Comparison of ENCODE assay signal across 8 cellular contexts in the genomic region with DNA sequence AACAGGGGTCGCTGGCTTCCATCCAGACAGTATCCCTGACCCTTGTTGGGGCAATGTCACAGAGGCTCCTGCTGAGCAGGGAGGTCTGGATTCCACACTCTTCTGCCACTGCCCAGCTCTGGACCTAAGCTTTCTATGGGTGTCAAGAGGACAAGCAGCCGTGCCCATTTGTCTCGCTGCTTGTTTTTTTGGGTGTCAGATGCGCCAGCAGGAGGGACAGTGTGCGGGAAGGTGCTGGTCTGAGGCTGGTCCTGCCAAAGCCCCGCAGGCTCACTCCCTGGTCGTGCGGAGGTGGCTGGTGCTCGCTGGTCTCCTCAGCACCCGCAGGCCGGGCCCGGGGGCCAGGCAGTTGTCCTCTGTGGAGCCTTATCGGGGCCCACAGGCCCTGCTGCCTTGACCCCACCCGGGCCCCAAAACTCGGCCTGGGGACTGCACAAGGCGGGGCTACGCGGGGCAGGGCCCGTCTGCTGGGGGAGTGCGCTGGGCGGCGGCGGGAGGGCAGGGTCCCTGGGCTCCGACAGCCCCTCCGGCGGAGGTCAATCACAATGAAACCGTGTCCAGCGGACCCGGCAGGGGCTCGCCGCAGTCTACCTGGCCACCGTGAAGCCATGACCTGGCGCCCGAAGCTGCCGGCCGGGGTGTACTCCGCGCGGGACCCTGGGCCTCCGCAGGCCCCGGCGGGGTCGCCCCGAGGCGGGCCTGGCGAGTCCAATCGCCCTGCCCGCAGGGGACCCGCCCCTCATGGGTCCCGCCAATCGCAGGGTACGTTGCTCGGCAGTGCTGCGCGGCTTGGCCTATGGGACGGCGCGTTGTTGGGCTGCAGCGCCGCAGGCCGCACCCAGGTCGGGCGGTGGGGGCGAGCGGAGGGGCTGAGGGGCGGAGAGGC. TPM values are rescaled to one million over a fixed set of nuclear protein-coding genes. Genes with fewer than 3 reads are reported as not detected.
DNase-seq lines count a peak whose midpoint lies in the region; ATAC-seq and TF ChIP-seq lines count a peak whose summit lies in the region.

A gene with protein sequence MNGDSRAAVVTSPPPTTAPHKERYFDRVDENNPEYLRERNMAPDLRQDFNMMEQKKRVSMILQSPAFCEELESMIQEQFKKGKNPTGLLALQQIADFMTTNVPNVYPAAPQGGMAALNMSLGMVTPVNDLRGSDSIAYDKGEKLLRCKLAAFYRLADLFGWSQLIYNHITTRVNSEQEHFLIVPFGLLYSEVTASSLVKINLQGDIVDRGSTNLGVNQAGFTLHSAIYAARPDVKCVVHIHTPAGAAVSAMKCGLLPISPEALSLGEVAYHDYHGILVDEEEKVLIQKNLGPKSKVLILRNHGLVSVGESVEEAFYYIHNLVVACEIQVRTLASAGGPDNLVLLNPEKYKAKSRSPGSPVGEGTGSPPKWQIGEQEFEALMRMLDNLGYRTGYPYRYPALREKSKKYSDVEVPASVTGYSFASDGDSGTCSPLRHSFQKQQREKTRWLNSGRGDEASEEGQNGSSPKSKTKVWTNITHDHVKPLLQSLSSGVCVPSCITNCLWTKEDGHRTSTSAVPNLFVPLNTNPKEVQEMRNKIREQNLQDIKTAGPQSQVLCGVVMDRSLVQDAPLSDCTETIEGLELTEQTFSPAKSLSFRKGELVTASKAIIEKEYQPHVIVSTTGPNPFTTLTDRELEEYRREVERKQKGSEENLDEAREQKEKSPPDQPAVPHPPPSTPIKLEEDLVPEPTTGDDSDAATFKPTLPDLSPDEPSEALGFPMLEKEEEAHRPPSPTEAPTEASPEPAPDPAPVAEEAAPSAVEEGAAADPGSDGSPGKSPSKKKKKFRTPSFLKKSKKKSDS (plus strand): TSS at position 822 of the 886 bp plus-strand sequence. CDS start 32,072 bp downstream, outside the sequence.

- H3K9me3 Mint-ChIP-seq in naive thymus-derived CD8-positive, alpha-beta T cell = peaks cover 0 to 12% (median 0%) of the 10 kb centered on the region in 9 donors
- peaks cover 3 to 4% of the 10 kb centered on the region in 2 donors for H3K9me3 Mint-ChIP-seq in stimulated activated naive B cell treated with anti-CD40 and anti-IgM and Interleukin-4, amounts not matched to agents 10 μg/mL and 1 μg/mL and 100 μg/mL, for 72 hours

- no peak for TF ChIP-seq CTCF in Peyer's patch (IDR thresholded peaks at IDR 0.05)
- no peak for TF ChIP-seq CTCF in fibroblast of lung (conservative IDR thresholded peaks at IDR 0.05 in 1 of 2, IDR thresholded peaks at IDR 0.05 in 1 of 2; ENCODE audit: low read depth in 1 of 2, low read length in 2 of 2)

- peak within 1 kb of the TSS; percentile 90 to 97 (median 92) for H3K4me3 Mint-ChIP-seq in naive thymus-derived CD8-positive, alpha-beta T cell
- H3K4me3 Mint-ChIP-seq in stimulated activated naive B cell treated with anti-CD40 and anti-IgM and Interleukin-4, amounts not matched to agents 10 μg/mL and 1 μg/mL and 100 μg/mL, for 72 hours = peak within 1 kb of the TSS; percentile 90 to 93

- DNase-seq in DMS53 (lab: John Stamatoyannopoulos, UW) (peak; percentile 95), HuH-7.5 (ENCODE audit: low spot score) (peak; percentile 99), Peyer's patch (peak; percentile 86 to 98 (median 95)), fibroblast of lung (ENCODE audit: low read depth in 2 of 2) (peak; percentile 92 to 94)
- DNase-seq in activated T-helper 1 cell treated with anti-CD3 and anti-CD28 coated beads, Interleukin-2, amount 50 U/mL, for 16 hours (ENCODE audit: low read depth in 1 of 2, low spot score in 1 of 2) = peak; percentile 94 to 95
- DNase-seq in naive thymus-derived CD8-positive, alpha-beta T cell = peak; percentile 89 to 100 (median 94)
- DNase-seq in stimulated activated naive B cell treated with anti-CD40 and anti-IgM and Interleukin-4, amounts not matched to agents 10 μg/mL and 1 μg/mL and 100 μg/mL, for 72 hours = peak; percentile 97

- peak; percentile 78 for ATAC-seq in GM21526 (IDR thresholded peaks at IDR 0.05; ENCODE audit: low FRiP score, unreplicated experiment)
- ATAC-seq in naive thymus-derived CD8-positive, alpha-beta T cell = peak; percentile 85 to 94
- peak; percentile 88 to 93 for ATAC-seq in stimulated activated naive B cell treated with anti-CD40 and anti-IgM and Interleukin-4, amounts not matched to agents 10 μg/mL and 1 μg/mL and 100 μg/mL, for 72 hours (replicated peaks)

- peak; percentile 89 to 90 for TF ChIP-seq POLR2A in Peyer's patch (IDR thresholded peaks at IDR 0.05)

- POLR2A ChIA-PET in naive thymus-derived CD8-positive, alpha-beta T cell (lab: Charles Lee) = interaction anchor here (0.7 to 2.8 kb wide), 10 partner anchors 8 to 1808 kb away, joined by 3 to 18 read pairs (median 4); a partner anchor contains a TSS

- peak within 1 kb of the TSS; percentile 83 for H3K9ac ChIP-seq in fibroblast of lung (ENCODE audit: insufficient read depth, low read length)

- H3K27ac ChIP-seq in Peyer's patch (peak within 1 kb of the TSS; percentile 83 to 96 (median 95)), fibroblast of lung (ENCODE audit: insufficient read depth, low read length) (peak within 1 kb of the TSS; percentile 79)

- no peaks in the 10 kb centered on the region for H3K36me3 ChIP-seq in Peyer's patch
- H3K36me3 ChIP-seq in fibroblast of lung (ENCODE audit: control insufficient read depth, insufficient read depth, low read length) = no peaks in the 10 kb centered on the region

- no peaks in the 10 kb centered on the region for H3K9me3 ChIP-seq in Peyer's patch
- H3K9me3 ChIP-seq in fibroblast of lung (ENCODE audit: control insufficient read depth, insufficient read depth, low read depth, low read length) = no peaks in the 10 kb centered on the region

- peaks cover 2% of the 10 kb centered on the region for H4K20me1 ChIP-seq in fibroblast of lung (ENCODE audit: control insufficient read depth, extremely low read depth, insufficient read depth, low read length)

- H3K4me3 ChIP-seq in Peyer's patch (peak within 1 kb of the TSS; percentile 59 to 91 (median 86)), fibroblast of lung (replicated peaks in 1 of 4; ENCODE audit: control extremely low read depth in 1 of 4, insufficient read depth in 1 of 4, low read depth in 3 of 4, low read length in 4 of 4) (peak within 1 kb of the TSS; percentile 82 to 89 (median 86))

- peak within 1 kb of the TSS; percentile 87 to 96 (median 93) for H3K27ac Mint-ChIP-seq in naive thymus-derived CD8-positive, alpha-beta T cell
- H3K27ac Mint-ChIP-seq in stimulated activated naive B cell treated with anti-CD40 and anti-IgM and Interleukin-4, amounts not matched to agents 10 μg/mL and 1 μg/mL and 100 μg/mL, for 72 hours = peak within 1 kb of the TSS; percentile 95

- no peaks in the 10 kb centered on the region for H3K27me3 Mint-ChIP-seq in naive thymus-derived CD8-positive, alpha-beta T cell
- H3K27me3 Mint-ChIP-seq in stimulated activated naive B cell treated with anti-CD40 and anti-IgM and Interleukin-4, amounts not matched to agents 10 μg/mL and 1 μg/mL and 100 μg/mL, for 72 hours = no peaks in the 10 kb centered on the region

- peaks cover 44% of the 10 kb centered on the region for H3K79me2 ChIP-seq in fibroblast of lung (ENCODE audit: control insufficient read depth, insufficient read depth, low read length)

- peak within 1 kb of the TSS; percentile 100 for H3K4me2 ChIP-seq in fibroblast of lung (ENCODE audit: extremely low read depth, insufficient read depth, low read length)

- peaks cover 0 to 4% (median 0%) of the 10 kb centered on the region in 3 donors for H3K36me3 Mint-ChIP-seq in naive thymus-derived CD8-positive, alpha-beta T cell
- H3K36me3 Mint-ChIP-seq in stimulated activated naive B cell treated with anti-CD40 and anti-IgM and Interleukin-4, amounts not matched to agents 10 μg/mL and 1 μg/mL and 100 μg/mL, for 72 hours = peaks cover 7 to 15% of the 10 kb centered on the region in 2 donors

- H3K27me3 ChIP-seq in Peyer's patch (no peaks in the 10 kb centered on the region), fibroblast of lung (ENCODE audit: control insufficient read depth, insufficient read depth, low read length) (no peaks in the 10 kb centered on the region)

- H3K4me1 ChIP-seq in Peyer's patch (peaks cover 0 to 36% (median 9%) of the 10 kb centered on the region in 4 donors), fibroblast of lung (ENCODE audit: control insufficient read depth, extremely low read depth, insufficient read depth, low read length) (peaks cover 7% of the 10 kb centered on the region)

- peak within 1 kb of the TSS; percentile 62 for H2AFZ ChIP-seq in fibroblast of lung (ENCODE audit: low read length)

- peaks cover 24 to 75% (median 70%) of the 10 kb centered on the region in 4 donors for H3K4me1 Mint-ChIP-seq in naive thymus-derived CD8-positive, alpha-beta T cell
- peaks cover 34 to 60% of the 10 kb centered on the region in 2 donors for H3K4me1 Mint-ChIP-seq in stimulated activated naive B cell treated with anti-CD40 and anti-IgM and Interleukin-4, amounts not matched to agents 10 μg/mL and 1 μg/mL and 100 μg/mL, for 72 hours

RNA-seq across cellular contexts. Expression of the gene that starts here (rescaled TPM):
- total RNA-seq in Peyer's patch (100 to 1,000 TPM; 290 to 470 (median 372) TPM), fibroblast of lung (123 and 164 TPM in 2 replicates)
- polyA plus RNA-seq in fibroblast of lung = 171 and 211 TPM in 2 replicates
- 273 and 299 TPM in 2 replicates for polyA plus RNA-seq in fibroblast of lung (2012)
- 212 and 237 TPM in 2 replicates for polyA minus RNA-seq in fibroblast of lung (ENCODE audit: low replicate concordance)
- total RNA-seq in naive thymus-derived CD8-positive, alpha-beta T cell = 100 to 1,000 TPM; 302 to 309 TPM
- polyA plus RNA-seq in naive thymus-derived CD8-positive, alpha-beta T cell = 100 to 1,000 TPM; 129 to 151 (median 150) TPM

Comparison
In these comparisons a context has a peak if more than half of its experiments do, and no peak if none do; other contexts are left out.
1. Peak in every context shown above with its lines: DNase-seq, ATAC-seq, H3K4me3 ChIP-seq and H3K27ac ChIP-seq.